Comparison of ENCODE assay signal across 1 cellular context in the genomic region with DNA sequence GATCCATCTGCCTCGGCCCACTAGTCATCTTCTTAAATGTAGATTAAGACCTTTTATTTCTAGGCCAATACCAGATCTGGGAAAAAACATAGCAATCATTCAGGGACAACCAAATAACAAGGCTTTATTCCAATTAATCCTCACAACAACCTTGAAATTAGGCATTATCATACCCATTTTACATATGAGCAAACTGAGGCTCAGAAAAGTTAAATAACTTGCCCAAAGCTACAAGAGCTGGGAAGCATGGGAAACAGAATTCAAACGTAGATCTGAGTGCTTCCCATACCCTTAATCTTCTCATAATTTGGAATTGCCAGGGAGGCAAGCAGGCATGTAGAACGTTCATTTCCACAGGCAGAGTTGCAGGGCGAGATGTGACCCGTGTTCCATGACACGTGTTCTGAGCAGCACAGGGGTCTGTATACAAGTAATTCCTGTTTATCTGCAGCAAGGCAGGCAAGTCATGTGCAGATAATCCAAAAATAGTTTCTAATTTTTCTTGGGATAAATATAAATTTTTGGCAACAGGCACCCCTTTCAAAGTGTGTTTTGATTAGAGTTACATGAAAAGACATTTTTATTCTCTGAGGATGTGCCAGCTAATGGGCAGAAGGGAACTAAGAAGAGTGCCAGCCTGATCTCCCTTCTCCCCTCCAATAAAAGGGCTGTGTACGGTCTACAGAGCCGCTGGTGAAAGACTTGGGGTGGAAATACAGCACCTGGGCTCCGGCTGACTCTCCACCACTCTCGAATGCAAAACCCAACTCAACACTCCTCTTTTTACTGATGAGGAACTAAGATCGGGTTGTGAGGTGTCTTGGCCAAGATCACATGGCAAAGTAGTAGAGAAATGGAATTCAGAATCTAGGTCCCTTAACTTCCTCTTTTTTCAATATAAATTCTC.
TF ChIP-seq lines count a peak whose summit lies in the region.

No MANE protein-coding gene starts in this region.

TF ChIP-seq in GM23338, 12 proteins besides CTCF, POLR2A, EP300 and RAD21 (continued from another document):
- TF ChIP-seq, protein P1, sequence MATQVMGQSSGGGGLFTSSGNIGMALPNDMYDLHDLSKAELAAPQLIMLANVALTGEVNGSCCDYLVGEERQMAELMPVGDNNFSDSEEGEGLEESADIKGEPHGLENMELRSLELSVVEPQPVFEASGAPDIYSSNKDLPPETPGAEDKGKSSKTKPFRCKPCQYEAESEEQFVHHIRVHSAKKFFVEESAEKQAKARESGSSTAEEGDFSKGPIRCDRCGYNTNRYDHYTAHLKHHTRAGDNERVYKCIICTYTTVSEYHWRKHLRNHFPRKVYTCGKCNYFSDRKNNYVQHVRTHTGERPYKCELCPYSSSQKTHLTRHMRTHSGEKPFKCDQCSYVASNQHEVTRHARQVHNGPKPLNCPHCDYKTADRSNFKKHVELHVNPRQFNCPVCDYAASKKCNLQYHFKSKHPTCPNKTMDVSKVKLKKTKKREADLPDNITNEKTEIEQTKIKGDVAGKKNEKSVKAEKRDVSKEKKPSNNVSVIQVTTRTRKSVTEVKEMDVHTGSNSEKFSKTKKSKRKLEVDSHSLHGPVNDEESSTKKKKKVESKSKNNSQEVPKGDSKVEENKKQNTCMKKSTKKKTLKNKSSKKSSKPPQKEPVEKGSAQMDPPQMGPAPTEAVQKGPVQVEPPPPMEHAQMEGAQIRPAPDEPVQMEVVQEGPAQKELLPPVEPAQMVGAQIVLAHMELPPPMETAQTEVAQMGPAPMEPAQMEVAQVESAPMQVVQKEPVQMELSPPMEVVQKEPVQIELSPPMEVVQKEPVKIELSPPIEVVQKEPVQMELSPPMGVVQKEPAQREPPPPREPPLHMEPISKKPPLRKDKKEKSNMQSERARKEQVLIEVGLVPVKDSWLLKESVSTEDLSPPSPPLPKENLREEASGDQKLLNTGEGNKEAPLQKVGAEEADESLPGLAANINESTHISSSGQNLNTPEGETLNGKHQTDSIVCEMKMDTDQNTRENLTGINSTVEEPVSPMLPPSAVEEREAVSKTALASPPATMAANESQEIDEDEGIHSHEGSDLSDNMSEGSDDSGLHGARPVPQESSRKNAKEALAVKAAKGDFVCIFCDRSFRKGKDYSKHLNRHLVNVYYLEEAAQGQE (IDR thresholded peaks at IDR 0.05; ENCODE audit: unreplicated experiment): no peak
- no peak for TF ChIP-seq ZNF462 (CRISPR knock-in tag; IDR thresholded peaks at IDR 0.05)
- no peak for TF ChIP-seq JUNB (IDR thresholded peaks at IDR 0.05; ENCODE audit: unreplicated experiment)
- no peak for TF ChIP-seq ZNF114 (CRISPR knock-in tag; IDR thresholded peaks at IDR 0.05)
- no peak for TF ChIP-seq STAT1 (IDR thresholded peaks at IDR 0.05; ENCODE audit: unreplicated experiment)
- no peak for TF ChIP-seq POLR2AphosphoS5 (IDR thresholded peaks at IDR 0.05; ENCODE audit: low read depth)
- no peak for TF ChIP-seq ZNF331 (CRISPR knock-in tag; IDR thresholded peaks at IDR 0.05; ENCODE audit: low read depth)
- no peak for TF ChIP-seq EZH2 (IDR thresholded peaks at IDR 0.05; ENCODE audit: low read depth, unreplicated experiment)
- TF ChIP-seq EZH2phosphoT487 (IDR thresholded peaks at IDR 0.05; ENCODE audit: unreplicated experiment): no peak
